8 cellular contexts compared by ENCODE assay signal in the genomic region with DNA sequence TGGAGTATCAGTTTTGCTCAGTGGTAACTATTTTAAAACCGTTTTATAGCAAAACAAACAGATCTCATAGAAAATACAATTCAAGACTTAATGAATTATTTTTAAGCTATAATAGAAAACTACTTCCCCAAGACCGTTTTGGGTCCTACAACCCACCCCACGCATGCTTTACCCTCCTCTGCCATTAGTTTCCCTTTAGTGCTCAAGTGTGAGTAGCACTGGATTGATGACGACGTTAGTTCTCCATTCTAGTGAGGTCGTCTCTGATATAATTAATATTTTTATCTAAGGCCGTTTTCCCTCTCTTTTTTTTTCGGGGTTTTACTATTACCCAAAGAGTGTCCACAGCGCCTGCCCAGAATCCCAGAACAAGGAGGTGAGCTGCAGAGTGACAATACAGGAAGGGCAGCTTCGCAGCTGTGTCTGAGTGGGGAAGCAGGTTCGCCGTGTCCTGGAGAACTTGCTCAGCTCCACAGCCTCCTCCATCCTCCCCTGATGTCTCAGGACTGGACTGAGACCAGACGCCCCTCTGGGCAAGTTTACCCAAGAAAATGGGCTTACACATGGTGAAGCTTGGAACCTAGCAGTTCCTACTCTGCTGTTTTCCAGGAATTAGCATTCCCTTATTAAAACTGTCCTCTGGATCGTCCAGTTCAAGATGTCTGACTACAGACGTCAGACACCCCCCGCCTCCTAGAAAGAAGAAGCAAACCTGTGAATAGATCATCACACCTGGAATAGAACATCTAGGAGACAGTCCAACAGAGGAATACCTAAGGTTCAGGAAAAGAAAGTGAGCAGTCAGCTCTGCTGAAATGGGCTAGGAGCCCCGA. TPM values are rescaled to one million over a fixed set of nuclear protein-coding genes. Genes with fewer than 3 reads are reported as not detected.
DNase-seq lines count a peak whose midpoint lies in the region; ATAC-seq and TF ChIP-seq lines count a peak whose summit lies in the region.

No MANE protein-coding gene starts in this region.

- H3K27ac Mint-ChIP-seq in CD4-positive, CD25-positive, alpha-beta regulatory T cell = no peak overlapping the region
- H3K27ac Mint-ChIP-seq in T-helper 2 cell treated with Interferon-gamma antibody and Interleukin-4, amounts not matched to agents 5 μg/mL and 100 μg/mL, for 36 hours = no peak overlapping the region

- H3K4me1 Mint-ChIP-seq in CD4-positive, CD25-positive, alpha-beta regulatory T cell = peaks cover 6 to 22% (median 8%) of the 10 kb centered on the region in 4 donors
- H3K4me1 Mint-ChIP-seq in T-helper 2 cell treated with Interferon-gamma antibody and Interleukin-4, amounts not matched to agents 5 μg/mL and 100 μg/mL, for 36 hours (ENCODE audit: low read depth) = peaks cover 12% of the 10 kb centered on the region

- H3K36me3 ChIP-seq in CD4-positive, CD25-positive, alpha-beta regulatory T cell (ENCODE audit: control insufficient read depth, insufficient read depth, low read length) = no peaks in the 10 kb centered on the region
- H3K36me3 ChIP-seq in GM23248 (ENCODE audit: low read depth) (no peaks in the 10 kb centered on the region), psoas muscle (ENCODE audit: insufficient read depth in 1 of 2, low read depth in 1 of 2) (no peaks in the 10 kb centered on the region)

- peak overlapping the region; percentile 79 for H3K4me2 ChIP-seq in GM23248 (ENCODE audit: unreplicated experiment)

- DNase-seq in CD4-positive, CD25-positive, alpha-beta regulatory T cell = no peak
- DNase-seq in GM23248 (peak; percentile 6), foreskin fibroblast (peak in 1 of 2 donors; percentile 11), psoas muscle (no peak), NCI-H2196 (lab: John Stamatoyannopoulos, UW; ENCODE audit: unreplicated experiment) (no peak)
- DNase-seq in T-helper 2 cell treated with Interferon-gamma antibody and Interleukin-4, amounts not matched to agents 5 μg/mL and 100 μg/mL, for 36 hours (ENCODE audit: low spot score) = no peak

- WGBS in GM23248 (ENCODE audit: low coverage in 1 of 2, low lambda C conversion rate in 2 of 2, missing lambda C conversion rate in 2 of 2), 2 experiments = 30 to 33% methylated on average over 17 of the region's 17 CpGs
- 33 to 35% (median 33%) methylated on average over 17 of the region's 17 CpGs for WGBS in psoas muscle, 3 donors

- no peaks in the 10 kb centered on the region for H4K20me1 ChIP-seq in GM23248 (ENCODE audit: insufficient read depth)

- peaks cover 10% of the 10 kb centered on the region for H3K27me3 ChIP-seq in CD4-positive, CD25-positive, alpha-beta regulatory T cell (ENCODE audit: control insufficient read depth, insufficient read depth, low read length)
- H3K27me3 ChIP-seq in GM23248 (replicated peaks; ENCODE audit: insufficient read depth) (0 out of 2 replicates have a peak, but pooled peaks cover 15% of the 10 kb centered on the region), psoas muscle (ENCODE audit: insufficient read depth in 3 of 3, low read length in 2 of 3) (peaks cover 0 to 36% (median 4%) of the 10 kb centered on the region in 3 donors)

- peak overlapping the region; percentile 91 for H2AFZ ChIP-seq in GM23248

- peak overlapping the region; percentile 76 to 88 (median 87) for H3K4me3 Mint-ChIP-seq in CD4-positive, CD25-positive, alpha-beta regulatory T cell
- H3K4me3 Mint-ChIP-seq in T-helper 2 cell treated with Interferon-gamma antibody and Interleukin-4, amounts not matched to agents 5 μg/mL and 100 μg/mL, for 36 hours = peak overlapping the region; percentile 76

- H3K9me3 ChIP-seq in CD4-positive, CD25-positive, alpha-beta regulatory T cell (ENCODE audit: control insufficient read depth in 2 of 2, low read length in 2 of 2) = no peaks in the 10 kb centered on the region
- H3K9me3 ChIP-seq in GM23248 (ENCODE audit: low read depth) (no peaks in the 10 kb centered on the region), psoas muscle (no peaks in the 10 kb centered on the region)

- no peaks in the 10 kb centered on the region for H3K79me2 ChIP-seq in GM23248 (ENCODE audit: insufficient read depth)

- in situ Hi-C loops in GM23248 (cut with MboI) = loop anchor here (10.0 kb wide), 1 partner anchor 370 kb away; no protein-coding TSS in a partner anchor

- peaks cover 50% of the 10 kb centered on the region for H3K27me3 Mint-ChIP-seq in CD4-positive, CD25-positive, alpha-beta regulatory T cell
- peaks cover 61% of the 10 kb centered on the region for H3K27me3 Mint-ChIP-seq in T-helper 2 cell treated with Interferon-gamma antibody and Interleukin-4, amounts not matched to agents 5 μg/mL and 100 μg/mL, for 36 hours (ENCODE audit: low read depth)

- peaks cover 0 to 2% (median 0%) of the 10 kb centered on the region in 7 donors for H3K9me3 Mint-ChIP-seq in CD4-positive, CD25-positive, alpha-beta regulatory T cell
- H3K9me3 Mint-ChIP-seq in T-helper 2 cell treated with Interferon-gamma antibody and Interleukin-4, amounts not matched to agents 5 μg/mL and 100 μg/mL, for 36 hours = no peaks in the 10 kb centered on the region

- H3F3A ChIP-seq in GM23248 (ENCODE audit: insufficient read depth) = no peaks in the 10 kb centered on the region

- no peak for TF ChIP-seq CTCF in foreskin fibroblast (IDR thresholded peaks at IDR 0.05; ENCODE audit: low read depth, low read length)
- TF ChIP-seq CTCF in psoas muscle (IDR thresholded peaks at IDR 0.05) = no peak

- no peak overlapping the region for H3K27ac ChIP-seq in CD4-positive, CD25-positive, alpha-beta regulatory T cell (ENCODE audit: insufficient read depth, low read length, poor library complexity, severe bottlenecking)
- H3K27ac ChIP-seq in GM23248 (no peak overlapping the region), psoas muscle (no peak overlapping the region)

- intact Hi-C loops in psoas muscle (cut with DNase I) = loop anchor here (5.0 to 10.0 kb wide), 3 partner anchors 38 to 370 kb away; no protein-coding TSS in a partner anchor

- H3K9me2 ChIP-seq in GM23248 (ENCODE audit: insufficient read depth) = no peaks in the 10 kb centered on the region

- ATAC-seq in CD4-positive, CD25-positive, alpha-beta regulatory T cell (ENCODE audit: low read depth in 2 of 2) = peak in 1 of 2 donors; percentile 20
- peak in 1 of 4 donors; percentile 17 for ATAC-seq in psoas muscle
- no peak for ATAC-seq in HG03469 (IDR thresholded peaks at IDR 0.05; ENCODE audit: unreplicated experiment)
- no peak for ATAC-seq in HG02970 (IDR thresholded peaks at IDR 0.05; ENCODE audit: low FRiP score, unreplicated experiment)

- H3K36me3 Mint-ChIP-seq in CD4-positive, CD25-positive, alpha-beta regulatory T cell = no peaks in the 10 kb centered on the region
- H3K36me3 Mint-ChIP-seq in T-helper 2 cell treated with Interferon-gamma antibody and Interleukin-4, amounts not matched to agents 5 μg/mL and 100 μg/mL, for 36 hours (ENCODE audit: low read depth) = no peaks in the 10 kb centered on the region

- peaks cover 20% of the 10 kb centered on the region for H3K4me1 ChIP-seq in CD4-positive, CD25-positive, alpha-beta regulatory T cell (ENCODE audit: control insufficient read depth, insufficient read depth, low read length, poor library complexity, severe bottlenecking)
- H3K4me1 ChIP-seq in GM23248 (ENCODE audit: insufficient read depth) (no peaks in the 10 kb centered on the region), psoas muscle (no peaks in the 10 kb centered on the region)

- H3K4me3 ChIP-seq in CD4-positive, CD25-positive, alpha-beta regulatory T cell (ENCODE audit: low read depth, low read length) = peak overlapping the region; percentile 87
- H3K4me3 ChIP-seq in GM23248 (peak overlapping the region; percentile 79), foreskin fibroblast (ENCODE audit: low read depth in 1 of 2, low read length in 2 of 2) (peak overlapping the region; percentile 48 to 65), psoas muscle (peak overlapping the region; percentile 62)

- H3K9ac ChIP-seq in GM23248 = peak overlapping the region; percentile 26; the same call in 1 of the 2 replicates

RNA-seq across cellular contexts. Expression of a gene that starts 31.9 kb away (rescaled TPM):
- total RNA-seq in CD4-positive, CD25-positive, alpha-beta regulatory T cell = 70.1 TPM
- 10 to 100 TPM; 14.4 to 17.4 (median 15.6) TPM for polyA plus RNA-seq in CD4-positive, CD25-positive, alpha-beta regulatory T cell
- 26.8 and 30.1 TPM in 2 replicates for total RNA-seq in GM23248 (2014; rRNA removed; shearing (Covaris generic))
- polyA plus RNA-seq in GM23248 (2016; fragmentation: Nextera tagmentation; extraction: Ambion mirVana) (18.7 and 22.1 TPM in 2 replicates), psoas muscle (1 to 10 TPM; 4.9 to 9.0 (median 5.2) TPM)
- total RNA-seq in psoas muscle = 10 to 100 TPM; 14.5 to 18.2 (median 14.9) TPM
